Comparison of ENCODE assay signal across 1 cellular context in genomic region chr17:75266315-75267145, GRCh38.
TF ChIP-seq lines count a peak whose summit lies in the region.

No MANE protein-coding gene starts in this region.

TF ChIP-seq in HepG2, 621 proteins besides CTCF, POLR2A, EP300 and RAD21 (continued from another document):
- TF ChIP-seq ZNF784 (CRISPR knock-in tag; IDR thresholded peaks at IDR 0.05; ENCODE audit: borderline replicate concordance) (no peak), ZBTB2 (CRISPR knock-in tag; IDR thresholded peaks at IDR 0.05; ENCODE audit: low read depth) (no peak), ZBTB8A (CRISPR knock-in tag; IDR thresholded peaks at IDR 0.05; ENCODE audit: borderline replicate concordance, low read depth) (no peak), ZNF660 (CRISPR knock-in tag; IDR thresholded peaks at IDR 0.05; ENCODE audit: borderline replicate concordance, low read depth) (no peak), ZNF280B (CRISPR knock-in tag; IDR thresholded peaks at IDR 0.05; ENCODE audit: borderline replicate concordance) (no peak), ZNF720 (CRISPR knock-in tag; IDR thresholded peaks at IDR 0.05) (no peak), ZBTB38 (CRISPR knock-in tag; IDR thresholded peaks at IDR 0.05) (no peak), ONECUT2 (CRISPR knock-in tag; IDR thresholded peaks at IDR 0.05) (no peak), MXD1 (CRISPR knock-in tag; IDR thresholded peaks at IDR 0.05) (no peak), RNF219 (CRISPR knock-in tag; IDR thresholded peaks at IDR 0.05) (no peak), AKNA (CRISPR knock-in tag; IDR thresholded peaks at IDR 0.05; ENCODE audit: borderline replicate concordance) (no peak), SALL1 (CRISPR knock-in tag; IDR thresholded peaks at IDR 0.05) (0 out of 2 replicates have a peak, but pooled peaks have one; percentile 13), ZNF543 (CRISPR knock-in tag; IDR thresholded peaks at IDR 0.05) (no peak), ZNF33A (CRISPR knock-in tag; IDR thresholded peaks at IDR 0.05; ENCODE audit: borderline replicate concordance) (no peak), ZNF7 (CRISPR knock-in tag; IDR thresholded peaks at IDR 0.05) (no peak), NRL (CRISPR knock-in tag; IDR thresholded peaks at IDR 0.05; ENCODE audit: borderline replicate concordance) (0 out of 2 replicates have a peak, but pooled peaks have one; percentile 12), PATZ1 (CRISPR knock-in tag; IDR thresholded peaks at IDR 0.05) (no peak), ZNF629 (CRISPR knock-in tag; conservative IDR thresholded peaks at IDR 0.05) (peak; percentile 97), LBX2 (CRISPR knock-in tag; IDR thresholded peaks at IDR 0.05; ENCODE audit: borderline replicate concordance) (no peak), MBD4 (IDR thresholded peaks at IDR 0.05; ENCODE audit: borderline replicate concordance, low read length) (no peak), SIN3B (IDR thresholded peaks at IDR 0.05; ENCODE audit: low read length) (no peak), ZNF362 (CRISPR knock-in tag; IDR thresholded peaks at IDR 0.05; ENCODE audit: borderline replicate concordance) (no peak), ZFP90 (CRISPR knock-in tag; IDR thresholded peaks at IDR 0.05; ENCODE audit: borderline replicate concordance) (no peak), REPIN1 (CRISPR knock-in tag; IDR thresholded peaks at IDR 0.05; ENCODE audit: borderline replicate concordance, low read depth) (no peak), ZNF574 (CRISPR knock-in tag; IDR thresholded peaks at IDR 0.05) (no peak), PRMT3 (CRISPR knock-in tag; IDR thresholded peaks at IDR 0.05; ENCODE audit: borderline replicate concordance, low read depth) (no peak), ZNF619 (CRISPR knock-in tag; IDR thresholded peaks at IDR 0.05) (no peak), ZNF704 (CRISPR knock-in tag; IDR thresholded peaks at IDR 0.05; ENCODE audit: borderline replicate concordance) (0 out of 2 replicates have a peak, but pooled peaks have one; percentile 3), FOXK1 (CRISPR knock-in tag; IDR thresholded peaks at IDR 0.05; ENCODE audit: borderline replicate concordance, low read depth) (no peak), SOX6 (IDR thresholded peaks at IDR 0.05) (no peak), SOX6 (CRISPR knock-in tag; IDR thresholded peaks at IDR 0.05) (no peak), CEBPG (CRISPR knock-in tag; IDR thresholded peaks at IDR 0.05) (no peak), ZNF10 (CRISPR knock-in tag; IDR thresholded peaks at IDR 0.05; ENCODE audit: borderline replicate concordance, low read depth) (no peak), ZMYM3 (CRISPR knock-in tag; IDR thresholded peaks at IDR 0.05) (peak; percentile 93), CHD4 (IDR thresholded peaks at IDR 0.05; ENCODE audit: borderline replicate concordance, low read length) (peak; percentile 88; the same call in 1 of the 2 replicates), TEF (CRISPR knock-in tag; IDR thresholded peaks at IDR 0.05) (no peak), CREB3 (CRISPR knock-in tag; IDR thresholded peaks at IDR 0.05) (no peak)
TF ChIP-seq in HepG2: peak in this region for 11.
